ENCODE assay signal across 9 cellular contexts in the genomic region with DNA sequence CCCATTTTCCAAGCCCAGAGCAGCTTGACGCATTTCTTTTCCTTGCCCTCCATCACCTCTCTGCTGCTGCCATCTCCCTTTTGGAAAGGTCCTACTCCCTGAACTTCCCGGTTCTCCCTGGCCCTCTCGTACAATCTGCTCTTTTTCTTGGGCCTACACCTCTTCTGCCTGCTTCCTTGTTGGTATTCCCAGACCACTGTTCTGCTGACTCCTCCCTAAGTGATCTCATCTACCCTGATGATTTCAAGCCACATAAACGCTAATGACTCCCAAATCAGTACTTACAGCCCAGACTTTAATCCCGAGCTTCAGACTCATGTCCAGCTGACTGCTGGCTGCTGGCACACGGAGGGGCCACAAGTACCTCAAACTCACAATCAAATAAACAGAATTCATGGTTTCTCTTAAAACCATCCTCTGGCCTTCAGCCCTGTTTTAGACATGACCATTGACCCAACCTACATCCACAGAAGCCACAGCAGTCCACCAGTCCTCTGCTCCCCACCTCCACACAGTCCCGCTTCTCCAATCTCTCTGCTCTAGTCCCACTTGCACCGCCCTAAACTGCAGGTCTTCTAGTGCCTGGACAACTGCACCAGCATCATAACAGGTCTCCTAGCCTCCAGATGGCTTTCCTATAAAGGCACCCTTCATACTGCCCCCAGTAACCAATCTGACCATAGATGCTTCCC. TPM values are rescaled to one million over a fixed set of nuclear protein-coding genes. Genes with fewer than 3 reads are reported as not detected.
DNase-seq lines count a peak whose midpoint lies in the region; ATAC-seq and TF ChIP-seq lines count a peak whose summit lies in the region.
"Had no signal": no experiment of that assay in that cellular context is flagged by ENCODE, and none has a peak within 500 bp of the region (broad histone marks: within the 10 kb centered on the region; RNA-seq: fewer than 3 reads in every experiment).

No MANE protein-coding gene starts in this region.

- H4K20me1 ChIP-seq in OCI-LY1 (ENCODE audit: insufficient read depth, low read length), result no peaks in the 10 kb centered on the region
- H4K20me1 ChIP-seq in osteoblast (ENCODE audit: insufficient read depth, low read length), result no peaks in the 10 kb centered on the region

- no peaks in the 10 kb centered on the region for H3F3A ChIP-seq in OCI-LY1 (ENCODE audit: insufficient read depth, low read length)

- H3K27ac Mint-ChIP-seq in Caco-2 (ENCODE audit: unreplicated experiment), result peak overlapping the region; percentile 42

- H3K9me2 ChIP-seq in OCI-LY1 (ENCODE audit: low read depth, low read length), result no peaks in the 10 kb centered on the region

- H3K79me2 ChIP-seq in OCI-LY1 (ENCODE audit: insufficient read depth, low read length) (no peaks in the 10 kb centered on the region), osteoblast (ENCODE audit: insufficient read depth, low read length) (peaks cover 5% of the 10 kb centered on the region)

- H3K4me1 ChIP-seq in Caco-2 (peaks cover 9% of the 10 kb centered on the region), OCI-LY1 (ENCODE audit: insufficient read depth, low read length, severe bottlenecking) (peaks cover 18% of the 10 kb centered on the region), osteoblast (ENCODE audit: insufficient read depth, low read length) (peaks cover 73% of the 10 kb centered on the region)

- BruUV-seq in Caco-2 (replicated peaks; lab: Mats Ljungman, UMichigan), result no TSS peak

- H3K27me3 ChIP-seq in Caco-2 (replicated peaks; ENCODE audit: control insufficient read depth, insufficient read depth, low read length) (no peaks in the 10 kb centered on the region), OCI-LY1 (ENCODE audit: insufficient read depth, low read length) (no peaks in the 10 kb centered on the region), osteoblast (ENCODE audit: insufficient read depth, low read length) (no peaks in the 10 kb centered on the region)

- H3K27me3 Mint-ChIP-seq in Caco-2 (ENCODE audit: insufficient read depth, unreplicated experiment), result no peaks in the 10 kb centered on the region

- no peak overlapping the region for H3K9ac ChIP-seq in OCI-LY1 (ENCODE audit: low read length)

- H3K36me3 ChIP-seq in Caco-2 (ENCODE audit: control insufficient read depth, insufficient read depth, low read length) (0 out of 2 replicates have a peak, but pooled peaks cover 2% of the 10 kb centered on the region), OCI-LY1 (ENCODE audit: insufficient read depth, low read length) (peaks cover 47% of the 10 kb centered on the region; the same call in 1 of the 2 replicates), osteoblast (ENCODE audit: insufficient read depth, low read length) (peaks cover 40% of the 10 kb centered on the region)

- no peak for ATAC-seq in HG03135 (IDR thresholded peaks at IDR 0.05; ENCODE audit: unreplicated experiment)

- DNase-seq in Caco-2, result no peak
- DNase-seq in epithelial cell of esophagus (ENCODE audit: low read depth), result peak; percentile 65
- peak; percentile 93 for DNase-seq in osteoblast (ENCODE audit: insufficient read length, low spot score, missing footprints)
- DNase-seq in NCI-H1694 treated with DMSO at 0.1 percent for 48 hours (lab: John Stamatoyannopoulos, UW), result no peak
- DNase-seq in epidermal melanocyte (ENCODE audit: insufficient read length, low spot score), result no peak
- DNase-seq in NCI-H524 (lab: John Stamatoyannopoulos, UW), result no peak
- DNase-seq: NCI-H187 had no signal

- H3K4me1 Mint-ChIP-seq in Caco-2 (ENCODE audit: low read depth, unreplicated experiment), result no peaks in the 10 kb centered on the region

- H2AFZ ChIP-seq in OCI-LY1 (ENCODE audit: low read length) (no peak overlapping the region), osteoblast (ENCODE audit: low read length) (no peak overlapping the region)

- no peaks in the 10 kb centered on the region for H3K9me3 Mint-ChIP-seq in Caco-2 (ENCODE audit: unreplicated experiment)

- no peak overlapping the region for H3K4me2 ChIP-seq in OCI-LY1 (ENCODE audit: low read length)
- H3K4me2 ChIP-seq in osteoblast (ENCODE audit: insufficient read depth, low read length), result peak overlapping the region; percentile 2

- no peak overlapping the region for H3K4me3 Mint-ChIP-seq in Caco-2 (ENCODE audit: unreplicated experiment)

- CTCF ChIA-PET in Caco-2 (lab: Charles Lee), result no interaction called here

- POLR2A ChIA-PET in Caco-2 (lab: Charles Lee), result interaction anchor here (0.6 kb wide), 1 partner anchor 286 kb away, joined by 5 read pairs; no protein-coding TSS in a partner anchor

- no peak overlapping the region for H3K4me3 ChIP-seq in Caco-2 (ENCODE audit: low read depth, low read length)
- no peak overlapping the region for H3K4me3 ChIP-seq in OCI-LY1 (ENCODE audit: low read depth, low read length, poor library complexity, severe bottlenecking)
- no peak overlapping the region for H3K4me3 ChIP-seq in epithelial cell of esophagus (ENCODE audit: low read length)
- H3K4me3 ChIP-seq in osteoblast (ENCODE audit: insufficient read depth, low read length), result no peak overlapping the region

- H3K27ac ChIP-seq in OCI-LY1 (ENCODE audit: low read depth, low read length, poor library complexity, severe bottlenecking) (peak overlapping the region; percentile 77), osteoblast (ENCODE audit: low read depth, low read length) (peak overlapping the region; percentile 80)

- intact Hi-C loops in Caco-2 (cut with micrococcal nuclease; ENCODE audit: unreplicated experiment), result no loop called here

- H3K36me3 Mint-ChIP-seq in Caco-2 (ENCODE audit: insufficient read depth, unreplicated experiment), result peaks cover 64% of the 10 kb centered on the region

- no peaks in the 10 kb centered on the region for H3K9me3 ChIP-seq in Caco-2
- H3K9me3 ChIP-seq in OCI-LY1 (ENCODE audit: low read length), result no peaks in the 10 kb centered on the region
- H3K9me3 ChIP-seq in osteoblast (ENCODE audit: low read depth, low read length), result no peaks in the 10 kb centered on the region

- no peak for TF ChIP-seq CTCF in Caco-2 (IDR thresholded peaks at IDR 0.05; ENCODE audit: insufficient read depth in 1 of 2, low read depth in 1 of 2, low read length in 1 of 2, severe bottlenecking in 1 of 2, unreplicated experiment in 1 of 2)
- no peak for TF ChIP-seq CTCF in OCI-LY1 (IDR thresholded peaks at IDR 0.05; ENCODE audit: low read length)
- no peak for TF ChIP-seq CTCF in epithelial cell of esophagus (IDR thresholded peaks at IDR 0.05; ENCODE audit: insufficient read depth, low read depth, low read length, missing control alignments)
- no peak for TF ChIP-seq CTCF in osteoblast (IDR thresholded peaks at IDR 0.05; ENCODE audit: extremely low read depth, low read depth, low read length)

RNA-seq across cellular contexts. Expression of a gene that starts 57.6 kb away (rescaled TPM):
- total RNA-seq in Caco-2 (2022) (64.6 and 64.9 TPM in 2 replicates), osteoblast (41.8 and 51.0 TPM in 2 replicates)

RNA-seq across cellular contexts. Expression of a gene that starts 57.8 kb away (rescaled TPM):
- 1.7 and 2.4 TPM in 2 replicates for total RNA-seq in Caco-2 (2022)
- 4.7 and 5.8 TPM in 2 replicates for total RNA-seq in osteoblast

Comparison
In these comparisons a context has a peak if more than half of its experiments do, and no peak if none do; other contexts are left out.
1. DNase-seq: peak in epithelial cell of esophagus (single experiment) and osteoblast (single experiment); none in Caco-2 (0 of 2), NCI-H1694 treated with DMSO at 0.1 percent for 48 hours (single experiment), epidermal melanocyte (single experiment) and NCI-H524 (0 of 2).